Comparison of ENCODE assay signal across 8 cellular contexts in the genomic region with DNA sequence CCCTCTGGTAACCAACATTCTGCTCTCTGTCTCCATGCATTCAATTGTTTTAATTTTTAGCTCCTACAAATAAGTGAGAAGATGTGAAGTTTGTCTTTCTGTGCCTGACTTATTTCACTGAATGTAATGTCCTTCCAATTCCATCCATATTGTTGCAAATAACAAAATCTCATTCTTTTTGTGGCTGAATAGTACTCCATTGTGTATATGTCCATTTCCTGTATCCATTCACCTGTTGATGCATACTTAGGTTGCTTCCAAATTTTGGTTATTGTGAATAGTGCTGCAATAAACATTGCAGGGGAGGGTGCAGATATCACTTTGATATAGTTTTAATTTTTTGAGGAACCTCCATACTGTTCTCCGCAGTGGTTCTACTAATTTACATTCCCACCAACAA.
"Had no signal": no experiment of that assay in that cellular context is flagged by ENCODE, and none has a peak within 500 bp of the region (broad histone marks: within the 10 kb centered on the region; RNA-seq: fewer than 3 reads in every experiment).

No MANE protein-coding gene starts in this region.

- H3K36me3 ChIP-seq: HAP-1 had no signal

- H3K4me3 ChIP-seq: GM23248, GM23338, HAP-1 had no signal

- DNase-seq: GM23248, GOT3, H7, H9, HCEC 1CT, HFFc6 had no signal

- H3K27ac ChIP-seq: GM23248 had no signal
